1 cellular context compared by ENCODE assay signal in genomic region chr9:71096431-71097108, GRCh38.
TF ChIP-seq lines count a peak whose summit lies in the region.

No MANE protein-coding gene starts in this region.

TF ChIP-seq in HepG2, 621 proteins besides CTCF, POLR2A, EP300 and RAD21 (continued from another document and continues in another):
- TF ChIP-seq NFE2 (CRISPR knock-in tag; IDR thresholded peaks at IDR 0.05) = no peak
- TF ChIP-seq TGIF2 (CRISPR knock-in tag; IDR thresholded peaks at IDR 0.05) = no peak
- TF ChIP-seq NCOA2 (CRISPR knock-in tag; IDR thresholded peaks at IDR 0.05) = peak; percentile 91
- TF ChIP-seq ZC3H4 (CRISPR knock-in tag; IDR thresholded peaks at IDR 0.05; ENCODE audit: borderline replicate concordance) = no peak
- TF ChIP-seq ZBTB34 (CRISPR knock-in tag; IDR thresholded peaks at IDR 0.05) = peak; percentile 80; the same call in 1 of the 2 replicates
- no peak for TF ChIP-seq ZXDC (CRISPR knock-in tag; IDR thresholded peaks at IDR 0.05)
- TF ChIP-seq NR2C2 (CRISPR knock-in tag; IDR thresholded peaks at IDR 0.05; ENCODE audit: borderline replicate concordance) = 0 out of 2 replicates have a peak, but pooled peaks have one; percentile 24
- no peak for TF ChIP-seq TIGD3 (CRISPR knock-in tag; IDR thresholded peaks at IDR 0.05; ENCODE audit: borderline replicate concordance)
- no peak for TF ChIP-seq ATRX (CRISPR knock-in tag; IDR thresholded peaks at IDR 0.05; ENCODE audit: borderline replicate concordance)
- no peak; the same call in 1 of the 2 replicates for TF ChIP-seq ATF2 (CRISPR knock-in tag; IDR thresholded peaks at IDR 0.05)
- TF ChIP-seq CEBPB (IDR thresholded peaks at IDR 0.05; ENCODE audit: borderline replicate concordance, low read depth, low read length) = peak; percentile 97
- TF ChIP-seq HNF4G (IDR thresholded peaks at IDR 0.05; ENCODE audit: borderline replicate concordance, low read depth, low read length) = peak; percentile 94
- TF ChIP-seq HNF4G (CRISPR knock-in tag; IDR thresholded peaks at IDR 0.05; ENCODE audit: borderline replicate concordance, low read depth) = peak; percentile 88
- no peak for TF ChIP-seq SETDB1 (CRISPR knock-in tag; IDR thresholded peaks at IDR 0.05; ENCODE audit: borderline replicate concordance)
- TF ChIP-seq MEIS1 (CRISPR knock-in tag; IDR thresholded peaks at IDR 0.05; ENCODE audit: borderline replicate concordance) = no peak
- TF ChIP-seq NCOR1 (IDR thresholded peaks at IDR 0.05; ENCODE audit: borderline replicate concordance, low read length) = peak; percentile 98
- no peak for TF ChIP-seq ZNF282 (IDR thresholded peaks at IDR 0.05; ENCODE audit: partially characterized antibody)
- TF ChIP-seq MED1 (CRISPR knock-in tag; IDR thresholded peaks at IDR 0.05) = peak; percentile 71; the same call in 1 of the 2 replicates
- TF ChIP-seq RBM39 (IDR thresholded peaks at IDR 0.05; ENCODE audit: low read depth, low read length, poor library complexity, severe bottlenecking) = no peak
- peak; percentile 78; the same call in 1 of the 2 replicates for TF ChIP-seq ZNF615 (CRISPR knock-in tag; IDR thresholded peaks at IDR 0.05; ENCODE audit: borderline replicate concordance)
- 0 out of 2 replicates have a peak, but pooled peaks have one; percentile 74 for TF ChIP-seq HMG20A (CRISPR knock-in tag; IDR thresholded peaks at IDR 0.05; ENCODE audit: borderline replicate concordance)
- peak; percentile 55; the same call in 1 of the 2 replicates for TF ChIP-seq ZNF709 (CRISPR knock-in tag; IDR thresholded peaks at IDR 0.05)
- no peak for TF ChIP-seq SNAPC5 (CRISPR knock-in tag; IDR thresholded peaks at IDR 0.05; ENCODE audit: borderline replicate concordance)
- TF ChIP-seq U2AF2 (IDR thresholded peaks at IDR 0.05; ENCODE audit: low read depth, low read length) = no peak
- peak; percentile 72 for TF ChIP-seq BORCS8-MEF2B (CRISPR knock-in tag; IDR thresholded peaks at IDR 0.05)
- TF ChIP-seq U2AF1 (optimal IDR thresholded peaks at IDR 0.05; ENCODE audit: low read depth, low read length) = no peak
- no peak for TF ChIP-seq ZNF678 (CRISPR knock-in tag; IDR thresholded peaks at IDR 0.05)
- no peak; the same call in 1 of the 2 replicates for TF ChIP-seq ETV5 (CRISPR knock-in tag; IDR thresholded peaks at IDR 0.05; ENCODE audit: borderline replicate concordance)
- peak; percentile 99 for TF ChIP-seq LCORL (IDR thresholded peaks at IDR 0.05)
- peak; percentile 97 for TF ChIP-seq LCORL (CRISPR knock-in tag; IDR thresholded peaks at IDR 0.05)
- TF ChIP-seq HOXA5 (CRISPR knock-in tag; IDR thresholded peaks at IDR 0.05) = no peak
- TF ChIP-seq RBAK (CRISPR knock-in tag; IDR thresholded peaks at IDR 0.05) = 0 out of 2 replicates have a peak, but pooled peaks have one; percentile 51
- peak; percentile 38; the same call in 1 of the 2 replicates for TF ChIP-seq ZSCAN25 (CRISPR knock-in tag; IDR thresholded peaks at IDR 0.05)
- TF ChIP-seq ZSCAN31 (CRISPR knock-in tag; IDR thresholded peaks at IDR 0.05; ENCODE audit: low read depth) = peak; percentile 65; the same call in 1 of the 2 replicates
- TF ChIP-seq E2F1 (CRISPR knock-in tag; IDR thresholded peaks at IDR 0.05) = no peak
- TF ChIP-seq HDAC2 (CRISPR knock-in tag; IDR thresholded peaks at IDR 0.05) = peak; percentile 76
- peak; percentile 99 for TF ChIP-seq DPF2 (CRISPR knock-in tag; IDR thresholded peaks at IDR 0.05; ENCODE audit: borderline replicate concordance, low read depth)
- no peak for TF ChIP-seq ZBTB37 (CRISPR knock-in tag; IDR thresholded peaks at IDR 0.05)
- no peak for TF ChIP-seq FOSL1 (CRISPR knock-in tag; IDR thresholded peaks at IDR 0.05; ENCODE audit: borderline replicate concordance)
- peak; percentile 48 for TF ChIP-seq RARA (CRISPR knock-in tag; IDR thresholded peaks at IDR 0.05)
- TF ChIP-seq HNF1A (IDR thresholded peaks at IDR 0.05; ENCODE audit: low read depth) = peak; percentile 99
- TF ChIP-seq HNF1A (CRISPR knock-in tag; IDR thresholded peaks at IDR 0.05; ENCODE audit: borderline replicate concordance) = peak; percentile 99
- no peak for TF ChIP-seq ZNF326 (CRISPR knock-in tag; IDR thresholded peaks at IDR 0.05; ENCODE audit: borderline replicate concordance)
- peak; percentile 75 for TF ChIP-seq HMG20B (CRISPR knock-in tag; conservative IDR thresholded peaks at IDR 0.05)
- peak; percentile 79; the same call in 1 of the 2 replicates for TF ChIP-seq ZNF691 (CRISPR knock-in tag; IDR thresholded peaks at IDR 0.05; ENCODE audit: borderline replicate concordance, low read depth)
- no peak for TF ChIP-seq ZNF383 (CRISPR knock-in tag; IDR thresholded peaks at IDR 0.05; ENCODE audit: borderline replicate concordance)
- peak; percentile 55 for TF ChIP-seq HOXA3 (CRISPR knock-in tag; IDR thresholded peaks at IDR 0.05)
- TF ChIP-seq ZNF101 (CRISPR knock-in tag; IDR thresholded peaks at IDR 0.05; ENCODE audit: borderline replicate concordance, low read depth) = no peak
- no peak for TF ChIP-seq KMT2B (CRISPR knock-in tag; IDR thresholded peaks at IDR 0.05)
- no peak for TF ChIP-seq ZNF547 (CRISPR knock-in tag; IDR thresholded peaks at IDR 0.05)
- TF ChIP-seq ZNF205 (CRISPR knock-in tag; IDR thresholded peaks at IDR 0.05) = 0 out of 2 replicates have a peak, but pooled peaks have one; percentile 40
- no peak for TF ChIP-seq NKX3-1 (CRISPR knock-in tag; IDR thresholded peaks at IDR 0.05)
